ENCODE assay signal across 1 cellular context in genomic region chr5:91291628-91292569, GRCh38.
A peak's percentile ranks its signal among the peaks of the same experiment; 100 is the strongest.
TF ChIP-seq lines count a peak whose summit lies in the region.

No MANE protein-coding gene starts in this region.

TF ChIP-seq in K562, 482 proteins besides CTCF, POLR2A, EP300 and RAD21 (continued from another document and continues in another):
- TF ChIP-seq E2F4 (CRISPR knock-in tag; IDR thresholded peaks at IDR 0.05; ENCODE audit: low read depth) = no peak
- no peak for TF ChIP-seq PBX2 (CRISPR knock-in tag; IDR thresholded peaks at IDR 0.05; ENCODE audit: low read depth)
- TF ChIP-seq PBX2 (tag; conservative IDR thresholded peaks at IDR 0.05; ENCODE audit: low read depth) = no peak; the same call in none of the 2 replicates
- TF ChIP-seq KDM1A (IDR thresholded peaks at IDR 0.05) = no peak
- no peak for TF ChIP-seq POLR2G (IDR thresholded peaks at IDR 0.05; ENCODE audit: low read depth, low read length)
- no peak for TF ChIP-seq SIN3A (IDR thresholded peaks at IDR 0.05; ENCODE audit: borderline replicate concordance in 2 of 2, control insufficient read depth in 1 of 2, low read depth in 2 of 2, low read length in 2 of 2)
- no peak for TF ChIP-seq NFE2 (IDR thresholded peaks at IDR 0.05; ENCODE audit: low read depth)
- TF ChIP-seq ZNF318 (IDR thresholded peaks at IDR 0.05; ENCODE audit: borderline replicate concordance in 1 of 2, low read depth in 1 of 2) = no peak
- no peak for TF ChIP-seq HDAC6 (IDR thresholded peaks at IDR 0.05; ENCODE audit: low read depth, low read length)
- no peak for TF ChIP-seq NFATC3 (IDR thresholded peaks at IDR 0.05)
- no peak for TF ChIP-seq SNRNP70 (optimal IDR thresholded peaks at IDR 0.05; ENCODE audit: low read depth, low read length)
- no peak for TF ChIP-seq ZNF274 (IDR thresholded peaks at IDR 0.05; ENCODE audit: borderline replicate concordance, low read depth, low read length)
- TF ChIP-seq ZBTB40 (IDR thresholded peaks at IDR 0.05) = no peak; the same call in 1 of the 2 replicates
- TF ChIP-seq ZBTB40 (CRISPR knock-in tag; IDR thresholded peaks at IDR 0.05) = no peak
- TF ChIP-seq RBM22 (IDR thresholded peaks at IDR 0.05; ENCODE audit: low read depth, low read length, poor library complexity, severe bottlenecking) = no peak
- peak; percentile 66 for TF ChIP-seq CXXC5 (CRISPR knock-in tag; IDR thresholded peaks at IDR 0.05)
- no peak for TF ChIP-seq RB1 (IDR thresholded peaks at IDR 0.05; ENCODE audit: low read depth)
- no peak for TF ChIP-seq ZNF431 (CRISPR knock-in tag; IDR thresholded peaks at IDR 0.05)
- TF ChIP-seq ZNF212 (CRISPR knock-in tag; IDR thresholded peaks at IDR 0.05) = peak; percentile 74; the same call in 1 of the 2 replicates
- TF ChIP-seq NRF1 (conservative IDR thresholded peaks at IDR 0.05 in 1 of 2, IDR thresholded peaks at IDR 0.05 in 1 of 2) = peak; percentile 83 to 84
- no peak for TF ChIP-seq SIX5 (IDR thresholded peaks at IDR 0.05; ENCODE audit: borderline replicate concordance in 1 of 2, insufficient read depth in 1 of 2, low read depth in 1 of 2, low read length in 2 of 2)
- TF ChIP-seq TSHZ1 (CRISPR knock-in tag; IDR thresholded peaks at IDR 0.05) = peak; percentile 93
- no peak for TF ChIP-seq EWSR1 (IDR thresholded peaks at IDR 0.05; ENCODE audit: borderline replicate concordance, low read depth, partially characterized antibody)
- no peak for TF ChIP-seq THRAP3 (IDR thresholded peaks at IDR 0.05; ENCODE audit: borderline replicate concordance)
- no peak for TF ChIP-seq HNRNPK (IDR thresholded peaks at IDR 0.05; ENCODE audit: low read depth, low read length, poor library complexity, severe bottlenecking)
- TF ChIP-seq ZNF717 (CRISPR knock-in tag; IDR thresholded peaks at IDR 0.05) = no peak
